In the genomic region with DNA sequence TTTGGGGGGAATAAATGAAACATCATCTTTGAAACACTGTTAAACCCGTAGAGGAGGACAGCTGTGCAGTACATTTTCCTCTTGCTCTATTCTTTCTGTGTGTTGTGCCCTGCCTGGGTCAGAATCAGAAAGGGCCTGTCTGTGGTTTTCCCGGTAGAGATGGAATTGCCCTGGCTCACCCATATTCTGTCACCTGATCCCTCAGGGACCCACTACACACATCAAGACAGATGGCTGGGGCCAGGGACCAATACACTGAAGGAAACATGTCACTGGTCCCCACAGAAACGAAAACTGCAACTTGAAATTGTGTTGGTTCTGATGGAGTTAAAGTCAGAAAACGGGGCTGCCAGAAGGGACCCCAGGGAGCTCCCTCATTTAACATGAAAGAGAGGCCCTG, we compare ENCODE assay signal across 20 cellular contexts.
DNase-seq lines count a peak whose midpoint lies in the region; ATAC-seq, FAIRE-seq and TF ChIP-seq lines count a peak whose summit lies in the region.
"Had no signal": no experiment of that assay in that cellular context is flagged by ENCODE, and none has a peak within 500 bp of the region (broad histone marks: within the 10 kb centered on the region; RNA-seq: fewer than 3 reads in every experiment).

No MANE protein-coding gene starts in this region.

- intact Hi-C loops in GM12878 (cut with micrococcal nuclease; ENCODE audit: unreplicated experiment): loop anchor here (1.0 to 5.0 kb wide), 2 partner anchors 15 to 206 kb away; partner anchors contain the start of gene MMAA
- intact Hi-C loops in CD4-positive, alpha-beta T cell (cut with DNase I, micrococcal nuclease): loop anchor here in 1 of 2 experiments (5.0 kb wide), 1 partner anchor 51 kb away; no protein-coding TSS in a partner anchor

- no peaks in the 10 kb centered on the region for H3K9me3 Mint-ChIP-seq in CD4-positive, alpha-beta T cell
- H3K9me3 Mint-ChIP-seq: HFFc6; T-helper 2 cell treated with Interferon-gamma antibody and Interleukin-4, amounts not matched to agents 5 μg/mL and 100 μg/mL, for 36 hours had no signal

- TF ChIP-seq CTCF in GM12878 (IDR thresholded peaks at IDR 0.05 in 2 of 3, conservative IDR thresholded peaks at IDR 0.05 in 1 of 3; ENCODE audit: control insufficient read depth in 2 of 3, extremely low read depth in 1 of 3, insufficient read depth in 1 of 3, low read depth in 3 of 3, low read length in 3 of 3): no peak
- TF ChIP-seq CTCF in CD4-positive, alpha-beta T cell (IDR thresholded peaks at IDR 0.05): no peak

- H3K79me2 ChIP-seq in GM12878 (ENCODE audit: control insufficient read depth, insufficient read depth, low read length): peaks cover 3% of the 10 kb centered on the region

- ATAC-seq in GM19467 (IDR thresholded peaks at IDR 0.05; ENCODE audit: unreplicated experiment): peak; percentile 39
- ATAC-seq in HG03095 (IDR thresholded peaks at IDR 0.05; ENCODE audit: unreplicated experiment): peak; percentile 39
- peak; percentile 67 for ATAC-seq in GM12878
- no peak for ATAC-seq in SK-N-SH treated with all-trans-retinoic acid at 6 μM for 48 hours
- ATAC-seq in CD4-positive, alpha-beta T cell (ENCODE audit: poor library complexity): no peak
- ATAC-seq: lower lobe of right lung, pancreas, sciatic nerve had no signal

- in situ Hi-C loops in GM12878 (cut with MboI): no loop called here

- no peak overlapping the region for H3K4me3 ChIP-seq in GM12878
- H3K4me3 ChIP-seq: lower lobe of right lung, pancreas, transverse colon had no signal

- TF ChIP-seq EP300 in GM12878 (IDR thresholded peaks at IDR 0.05; ENCODE audit: borderline replicate concordance in 1 of 2, control insufficient read depth in 1 of 2, low read depth in 2 of 2, low read length in 2 of 2): no peak

- RAD21 ChIA-PET in GM12878 (lab: Charles Lee; ENCODE audit: unreplicated experiment): no interaction called here

- WGBS in GM12878 (ENCODE audit: insufficient coverage, insufficient replicate concordance, low lambda C conversion rate, missing lambda C conversion rate): 12% methylated on average over 4 of the region's 4 CpGs

- no peak overlapping the region for H2AFZ ChIP-seq in GM12878 (ENCODE audit: control insufficient read depth, low read depth, low read length)

- H4K20me1 ChIP-seq in GM12878 (ENCODE audit: control insufficient read depth, insufficient read depth): no peaks in the 10 kb centered on the region

- H3K27me3 Mint-ChIP-seq in CD4-positive, alpha-beta T cell: no peaks in the 10 kb centered on the region

- DNase-seq in GM18507 (ENCODE audit: extremely low spot score, insufficient read length, low read depth) (no peak), GM12878 (ENCODE audit: low read depth, low spot score) (no peak), NCI-H1417 (lab: John Stamatoyannopoulos, UW) (no peak), hepatic stellate cell (ENCODE audit: low spot score) (no peak)
- no peak for DNase-seq in CD4-positive, alpha-beta T cell
- DNase-seq: HFFc6; hypothalamus; islet precursor cell; lower lobe of right lung; NCI-H1105 treated with DMSO at 0.1 percent for 48 hours; pancreas; stimulated activated naive CD4-positive, alpha-beta T cell treated with Interleukin-2 at 50 U/mL for 16 hours; transverse colon had no signal

- H3K4me2 ChIP-seq in GM12878 (ENCODE audit: control insufficient read depth, insufficient read depth): peak overlapping the region; percentile 38; the same call in 1 of the 2 replicates

- SMC1A ChIA-PET in GM12878 (lab: Charles Lee; ENCODE audit: uncharacterized antibody, unreplicated experiment): interaction anchor here (0.8 to 1.4 kb wide), 8 partner anchors 12 to 197 kb away, joined by 3 to 4 read pairs (median 3); no protein-coding TSS in a partner anchor

- H3K9ac ChIP-seq in GM12878 (ENCODE audit: control insufficient read depth, insufficient read depth, low read length): no peak overlapping the region; the same call in 1 of the 2 replicates

- TF ChIP-seq POLR2A in GM12878 (IDR thresholded peaks at IDR 0.05; ENCODE audit: low read depth, low read length): no peak

- peaks cover 7% of the 10 kb centered on the region for H3K4me1 Mint-ChIP-seq in CD4-positive, alpha-beta T cell (ENCODE audit: low read depth)

- H3K36me3 Mint-ChIP-seq in CD4-positive, alpha-beta T cell (ENCODE audit: low read depth): peaks cover 60% of the 10 kb centered on the region

- H3K36me3 ChIP-seq in GM12878 (ENCODE audit: control insufficient read depth in 2 of 2, insufficient read depth in 2 of 2, low read length in 1 of 2): peaks cover 3 to 47% of the 10 kb centered on the region in 2 experiments
- H3K36me3 ChIP-seq: lower lobe of right lung, pancreas, transverse colon had no signal

- CTCF ChIA-PET in GM12878 (lab: Yijun Ruan, JAX): interaction anchor here (1.5 kb wide), 1 partner anchor 13 kb away, joined by 3 read pairs; no protein-coding TSS in a partner anchor
- CTCF ChIA-PET in CD4-positive, alpha-beta T cell (lab: Charles Lee): no interaction called here

- H3K27ac ChIP-seq in GM12878 (ENCODE audit: control insufficient read depth, insufficient read depth): peak overlapping the region; percentile 74
- H3K27ac ChIP-seq in CD4-positive, alpha-beta T cell (ENCODE audit: low read depth, low read length): no peak overlapping the region
- H3K27ac ChIP-seq: lower lobe of right lung, pancreas, transverse colon had no signal

- FAIRE-seq in GM18507 (lab: Jason Lieb, UNC): peak; percentile 75
- FAIRE-seq in GM12878 (lab: Jason Lieb, UNC): no peak
- FAIRE-seq: bronchial epithelial cell, pancreas, RCC 7860 had no signal

- H3K4me1 ChIP-seq in GM12878 (ENCODE audit: control insufficient read depth, insufficient read depth, low read length): peaks cover 33% of the 10 kb centered on the region
- H3K4me1 ChIP-seq: lower lobe of right lung, pancreas, transverse colon had no signal

- BruUV-seq in GM12878 (replicated peaks; lab: Mats Ljungman, UMichigan): no TSS peak

- H3K27ac Mint-ChIP-seq in CD4-positive, alpha-beta T cell: no peak overlapping the region
- H3K27ac Mint-ChIP-seq: T-helper 2 cell treated with Interferon-gamma antibody and Interleukin-4, amounts not matched to agents 5 μg/mL and 100 μg/mL, for 36 hours had no signal

- H3K4me3 Mint-ChIP-seq in CD4-positive, alpha-beta T cell: no peak overlapping the region
- H3K4me3 Mint-ChIP-seq: HFFc6; T-helper 2 cell treated with Interferon-gamma antibody and Interleukin-4, amounts not matched to agents 5 μg/mL and 100 μg/mL, for 36 hours had no signal

- no peaks in the 10 kb centered on the region for H3K9me3 ChIP-seq in GM12878 (replicated peaks; ENCODE audit: control insufficient read depth, insufficient read depth, low read length)
- H3K9me3 ChIP-seq in CD4-positive, alpha-beta T cell (ENCODE audit: control insufficient read depth, low read length): no peaks in the 10 kb centered on the region
- H3K9me3 ChIP-seq: lower lobe of right lung, pancreas, transverse colon had no signal

- no peak for TF ChIP-seq RAD21 in GM12878 (IDR thresholded peaks at IDR 0.05; ENCODE audit: insufficient read depth, low read depth, low read length)

- no peaks in the 10 kb centered on the region for H3K27me3 ChIP-seq in GM12878 (replicated peaks in 1 of 2; ENCODE audit: control insufficient read depth in 2 of 2, insufficient read depth in 2 of 2, low read length in 1 of 2)
- no peaks in the 10 kb centered on the region for H3K27me3 ChIP-seq in CD4-positive, alpha-beta T cell (ENCODE audit: control insufficient read depth, insufficient read depth, low read length)
- H3K27me3 ChIP-seq: pancreas, transverse colon had no signal

- POLR2A ChIA-PET in GM12878 (lab: Charles Lee): interaction anchor here (1.8 kb wide), 1 partner anchor 14 kb away, joined by 11 read pairs; no protein-coding TSS in a partner anchor
- POLR2A ChIA-PET in CD4-positive, alpha-beta T cell (lab: Charles Lee): no interaction called here

TF ChIP-seq in GM12878, 131 proteins besides CTCF, POLR2A, EP300 and RAD21 (continues in another document):
- TF ChIP-seq RUNX3 (IDR thresholded peaks at IDR 0.05; ENCODE audit: low read length): peak; percentile 52
- TF ChIP-seq IRF3 (IDR thresholded peaks at IDR 0.05): no peak
- TF ChIP-seq TCF3 (IDR thresholded peaks at IDR 0.05; ENCODE audit: borderline replicate concordance, insufficient read depth, low read depth, low read length): no peak
- no peak for TF ChIP-seq CREB1 (IDR thresholded peaks at IDR 0.05; ENCODE audit: low read depth)
- no peak for TF ChIP-seq NBN (IDR thresholded peaks at IDR 0.05)

TF ChIP-seq in SK-N-SH treated with all-trans-retinoic acid at 6 μM for 48 hours, 23 proteins besides CTCF, POLR2A, EP300 and RAD21 (continues in another document):
- TF ChIP-seq SNAI2 (CRISPR knock-in tag; IDR thresholded peaks at IDR 0.05): no peak
- no peak for TF ChIP-seq CSDC2 (CRISPR knock-in tag; IDR thresholded peaks at IDR 0.05)
- no peak for TF ChIP-seq TCF4 (CRISPR knock-in tag; IDR thresholded peaks at IDR 0.05; ENCODE audit: borderline replicate concordance)
- TF ChIP-seq, protein P1, sequence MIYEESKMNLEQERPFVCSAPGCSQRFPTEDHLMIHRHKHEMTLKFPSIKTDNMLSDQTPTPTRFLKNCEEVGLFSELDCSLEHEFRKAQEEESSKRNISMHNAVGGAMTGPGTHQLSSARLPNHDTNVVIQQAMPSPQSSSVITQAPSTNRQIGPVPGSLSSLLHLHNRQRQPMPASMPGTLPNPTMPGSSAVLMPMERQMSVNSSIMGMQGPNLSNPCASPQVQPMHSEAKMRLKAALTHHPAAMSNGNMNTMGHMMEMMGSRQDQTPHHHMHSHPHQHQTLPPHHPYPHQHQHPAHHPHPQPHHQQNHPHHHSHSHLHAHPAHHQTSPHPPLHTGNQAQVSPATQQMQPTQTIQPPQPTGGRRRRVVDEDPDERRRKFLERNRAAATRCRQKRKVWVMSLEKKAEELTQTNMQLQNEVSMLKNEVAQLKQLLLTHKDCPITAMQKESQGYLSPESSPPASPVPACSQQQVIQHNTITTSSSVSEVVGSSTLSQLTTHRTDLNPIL (CRISPR knock-in tag; IDR thresholded peaks at IDR 0.05; ENCODE audit: low read depth): no peak
- no peak for TF ChIP-seq TOX (CRISPR knock-in tag; IDR thresholded peaks at IDR 0.05; ENCODE audit: borderline replicate concordance)
- no peak for TF ChIP-seq PPARA (CRISPR knock-in tag; IDR thresholded peaks at IDR 0.05; ENCODE audit: borderline replicate concordance)
- no peak for TF ChIP-seq BACH2 (CRISPR knock-in tag; IDR thresholded peaks at IDR 0.05; ENCODE audit: borderline replicate concordance)
- TF ChIP-seq RARB (CRISPR knock-in tag; IDR thresholded peaks at IDR 0.05): no peak

Comparison
In these comparisons a context has a peak if more than half of its experiments do, and no peak if none do; other contexts are left out.
1. ATAC-seq: peak in GM19467 (single experiment), HG03095 (single experiment) and GM12878 (single experiment); none in SK-N-SH treated with all-trans-retinoic acid at 6 μM for 48 hours (single experiment) and CD4-positive, alpha-beta T cell (single experiment).